ENCODE assay signal across 10 cellular contexts in the genomic region with DNA sequence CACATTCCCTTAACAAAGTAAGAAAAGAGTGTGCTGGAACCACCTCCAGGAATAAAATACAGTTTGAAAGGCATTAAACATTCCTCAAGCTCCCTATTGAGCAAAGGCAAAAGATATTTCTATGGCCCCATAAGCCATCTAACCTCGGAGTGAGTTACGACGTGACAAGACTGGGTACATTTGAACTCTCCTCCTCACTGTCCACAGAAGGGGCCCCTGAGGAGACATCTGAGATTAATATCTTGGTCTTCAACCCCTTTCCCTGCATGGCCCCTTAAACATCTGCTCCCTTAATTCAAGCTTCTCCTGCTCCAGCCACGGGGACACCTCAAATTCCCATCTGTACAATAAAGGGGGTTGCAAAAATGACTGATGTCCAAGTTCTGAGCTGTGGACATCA. TPM values are rescaled to one million over a fixed set of nuclear protein-coding genes. Genes with fewer than 3 reads are reported as not detected.
DNase-seq lines count a peak whose midpoint lies in the region; ATAC-seq and TF ChIP-seq lines count a peak whose summit lies in the region.
"Had no signal": no experiment of that assay in that cellular context is flagged by ENCODE, and none has a peak within 500 bp of the region (broad histone marks: within the 10 kb centered on the region; RNA-seq: fewer than 3 reads in every experiment).

No MANE protein-coding gene starts in this region.

- H3K4me1 ChIP-seq in lower lobe of right lung (peaks cover 22% of the 10 kb centered on the region), testis (no peaks in the 10 kb centered on the region), A673 (ENCODE audit: insufficient read depth, low read length, poor library complexity, severe bottlenecking) (no peaks in the 10 kb centered on the region)
- H3K4me1 ChIP-seq: pancreas had no signal

- H3K4me3 ChIP-seq in lower lobe of right lung (peak overlapping the region; percentile 67), testis (peak overlapping the region; percentile 6 to 18), A673 (ENCODE audit: low read depth, low read length, poor library complexity, severe bottlenecking) (no peak overlapping the region)

- BruUV-seq in A673 (replicated peaks; lab: Mats Ljungman, UMichigan) = no TSS peak

- no peak for ATAC-seq in activated T-cell treated with anti-CD3 and anti-CD28 coated beads, Interleukin-2, amount 50 U/mL, for 4 hours
- no peak for ATAC-seq in activated T-helper 17 cell treated with anti-CD3 and anti-CD28 coated beads, Interleukin-2, amount 50 U/mL, for 72 hours (replicated peaks)
- ATAC-seq in lower lobe of right lung (no peak), HG03159 (IDR thresholded peaks at IDR 0.05; ENCODE audit: unreplicated experiment) (no peak), HG02588 (IDR thresholded peaks at IDR 0.05; ENCODE audit: unreplicated experiment) (no peak)

- H3K27me3 ChIP-seq in lower lobe of right lung (ENCODE audit: low read depth) (no peaks in the 10 kb centered on the region), testis (no peaks in the 10 kb centered on the region), A673 (replicated peaks; ENCODE audit: insufficient read depth, low read depth, low read length, poor library complexity) (no peaks in the 10 kb centered on the region)
- H3K27me3 ChIP-seq: pancreas had no signal

- POLR2A ChIA-PET in A673 (lab: Charles Lee; ENCODE audit: low non-redundant PET) = no interaction called here

- peaks cover 12% of the 10 kb centered on the region for H3K9me3 Mint-ChIP-seq in activated T-cell treated with anti-CD3 and anti-CD28 coated beads, Interleukin-2, amount 50 U/mL, for 4 hours
- H3K9me3 Mint-ChIP-seq in activated T-helper 17 cell treated with anti-CD3 and anti-CD28 coated beads, Interleukin-2, amount 50 U/mL, for 72 hours = no peaks in the 10 kb centered on the region

- WGBS in testis, 2 donors = 67 to 70% methylated on average over 4 of the region's 4 CpGs

- TF ChIP-seq CTCF in lower lobe of right lung (IDR thresholded peaks at IDR 0.05) = no peak
- no peak for TF ChIP-seq CTCF in testis (IDR thresholded peaks at IDR 0.05)
- no peak for TF ChIP-seq CTCF in A673 (conservative IDR thresholded peaks at IDR 0.05; ENCODE audit: low read depth, low read length)

- H3K27ac ChIP-seq in lower lobe of right lung (peak overlapping the region; percentile 85), testis (peak overlapping the region in 1 of 2 donors; percentile 41), A673 (ENCODE audit: low read depth, low read length, poor library complexity, severe bottlenecking) (no peak overlapping the region)

- intact Hi-C loops in lower lobe of right lung (cut with DNase I) (no loop called here), testis (cut with DNase I; ENCODE audit: low total_unique reads) (no loop called here), A673 (cut with micrococcal nuclease; ENCODE audit: unreplicated experiment) (no loop called here)

- H3K36me3 Mint-ChIP-seq in activated T-cell treated with anti-CD3 and anti-CD28 coated beads, Interleukin-2, amount 50 U/mL, for 4 hours (ENCODE audit: insufficient read depth) = peaks cover 35% of the 10 kb centered on the region
- H3K36me3 Mint-ChIP-seq in activated T-helper 17 cell treated with anti-CD3 and anti-CD28 coated beads, Interleukin-2, amount 50 U/mL, for 72 hours (ENCODE audit: low read depth) = peaks cover 51% of the 10 kb centered on the region

- no peak for TF ChIP-seq POLR2A in testis (IDR thresholded peaks at IDR 0.05)

- H3K4me3 Mint-ChIP-seq in activated T-cell treated with anti-CD3 and anti-CD28 coated beads, Interleukin-2, amount 50 U/mL, for 4 hours = peak overlapping the region; percentile 97
- H3K4me3 Mint-ChIP-seq in activated T-helper 17 cell treated with anti-CD3 and anti-CD28 coated beads, Interleukin-2, amount 50 U/mL, for 72 hours = peak overlapping the region; percentile 87

- CTCF ChIA-PET in A673 (lab: Charles Lee) = no interaction called here

- H3K27me3 Mint-ChIP-seq in activated T-cell treated with anti-CD3 and anti-CD28 coated beads, Interleukin-2, amount 50 U/mL, for 4 hours (ENCODE audit: low read depth) = no peaks in the 10 kb centered on the region
- no peaks in the 10 kb centered on the region for H3K27me3 Mint-ChIP-seq in activated T-helper 17 cell treated with anti-CD3 and anti-CD28 coated beads, Interleukin-2, amount 50 U/mL, for 72 hours

- H3K9me3 ChIP-seq in lower lobe of right lung (peaks cover 10% of the 10 kb centered on the region), testis (no peaks in the 10 kb centered on the region), A673 (ENCODE audit: low read depth, low read length, poor library complexity, severe bottlenecking) (no peaks in the 10 kb centered on the region)
- H3K9me3 ChIP-seq: pancreas had no signal

- H3K4me1 Mint-ChIP-seq in activated T-cell treated with anti-CD3 and anti-CD28 coated beads, Interleukin-2, amount 50 U/mL, for 4 hours (ENCODE audit: low read depth) = peaks cover 76% of the 10 kb centered on the region
- peaks cover 50% of the 10 kb centered on the region for H3K4me1 Mint-ChIP-seq in activated T-helper 17 cell treated with anti-CD3 and anti-CD28 coated beads, Interleukin-2, amount 50 U/mL, for 72 hours

- H3K36me3 ChIP-seq in lower lobe of right lung (peaks cover 22% of the 10 kb centered on the region), testis (ENCODE audit: low read depth, missing control alignments) (no peaks in the 10 kb centered on the region), A673 (ENCODE audit: insufficient read depth, low read length, poor library complexity, severe bottlenecking) (no peaks in the 10 kb centered on the region)
- H3K36me3 ChIP-seq: pancreas had no signal

- H3K27ac Mint-ChIP-seq in activated T-helper 17 cell treated with anti-CD3 and anti-CD28 coated beads, Interleukin-2, amount 50 U/mL, for 72 hours = peak overlapping the region; percentile 94

- DNase-seq in activated T-cell treated with anti-CD3 and anti-CD28 coated beads, Interleukin-2, amount 50 U/mL, for 4 hours = no peak
- no peak for DNase-seq in activated T-cell treated with anti-CD3 and anti-CD28 coated beads, Interleukin-2, amount 50 U/mL, for 1 hour
- DNase-seq in lower lobe of right lung (no peak), testis (no peak), A673 (ENCODE audit: low spot score) (no peak)
- DNase-seq: NCI-H1417, pancreas had no signal

RNA-seq across cellular contexts. Expression of gene GIMAP1, which starts 0.5 kb away (rescaled TPM):
- total RNA-seq in activated T-cell treated with anti-CD3 and anti-CD28 coated beads, Interleukin-2, amount 50 U/mL, for 4 hours = 1 to 10 TPM; 2.1 to 2.7 (median 2.1) TPM
- total RNA-seq in activated T-helper 17 cell treated with anti-CD3 and anti-CD28 coated beads, Interleukin-2, amount 50 U/mL, for 72 hours = 1 to 10 TPM; 5.1 to 5.6 TPM
- total RNA-seq in lower lobe of right lung (18.8 TPM), testis (1 to 10 TPM; 1.4 to 1.7 TPM), A673 (2021) (not detected in 2 replicates)
- 2.8 TPM for polyA plus RNA-seq in testis (ENCODE audit: insufficient read depth, low read depth, low replicate concordance)

RNA-seq across cellular contexts. Expression of gene GIMAP5, which starts 20.3 kb away (rescaled TPM):
- 10 to 100 TPM; 44.1 to 52.2 (median 50.2) TPM for total RNA-seq in activated T-cell treated with anti-CD3 and anti-CD28 coated beads, Interleukin-2, amount 50 U/mL, for 4 hours
- total RNA-seq in activated T-helper 17 cell treated with anti-CD3 and anti-CD28 coated beads, Interleukin-2, amount 50 U/mL, for 72 hours = 100 to 1,000 TPM; 106 to 142 TPM
- 31.9 TPM for total RNA-seq in lower lobe of right lung
- total RNA-seq in testis = 10 to 100 TPM in 1 of 2 donors, 1 to 10 TPM in 1; 8.4 to 10.6 TPM
- polyA plus RNA-seq in testis (ENCODE audit: insufficient read depth, low read depth, low replicate concordance) = 13.6 TPM
- total RNA-seq in A673 (2021) = 0.58 TPM in 1 of 2 replicates, not detected in the other

RNA-seq across cellular contexts. Expression of gene GIMAP2, which starts 31.4 kb away (rescaled TPM):
- 10 to 100 TPM; 19.7 to 22.7 (median 19.8) TPM for total RNA-seq in activated T-cell treated with anti-CD3 and anti-CD28 coated beads, Interleukin-2, amount 50 U/mL, for 4 hours
- 10 to 100 TPM; 29.1 to 44.9 TPM for total RNA-seq in activated T-helper 17 cell treated with anti-CD3 and anti-CD28 coated beads, Interleukin-2, amount 50 U/mL, for 72 hours
- 46.9 TPM for total RNA-seq in lower lobe of right lung
- total RNA-seq in testis = 1 to 10 TPM; 1.9 to 2.4 TPM
- 6.5 TPM for polyA plus RNA-seq in testis (ENCODE audit: insufficient read depth, low read depth, low replicate concordance)
- total RNA-seq in A673 (2021) = 4.3 TPM in 2 replicates
